In the genomic region with DNA sequence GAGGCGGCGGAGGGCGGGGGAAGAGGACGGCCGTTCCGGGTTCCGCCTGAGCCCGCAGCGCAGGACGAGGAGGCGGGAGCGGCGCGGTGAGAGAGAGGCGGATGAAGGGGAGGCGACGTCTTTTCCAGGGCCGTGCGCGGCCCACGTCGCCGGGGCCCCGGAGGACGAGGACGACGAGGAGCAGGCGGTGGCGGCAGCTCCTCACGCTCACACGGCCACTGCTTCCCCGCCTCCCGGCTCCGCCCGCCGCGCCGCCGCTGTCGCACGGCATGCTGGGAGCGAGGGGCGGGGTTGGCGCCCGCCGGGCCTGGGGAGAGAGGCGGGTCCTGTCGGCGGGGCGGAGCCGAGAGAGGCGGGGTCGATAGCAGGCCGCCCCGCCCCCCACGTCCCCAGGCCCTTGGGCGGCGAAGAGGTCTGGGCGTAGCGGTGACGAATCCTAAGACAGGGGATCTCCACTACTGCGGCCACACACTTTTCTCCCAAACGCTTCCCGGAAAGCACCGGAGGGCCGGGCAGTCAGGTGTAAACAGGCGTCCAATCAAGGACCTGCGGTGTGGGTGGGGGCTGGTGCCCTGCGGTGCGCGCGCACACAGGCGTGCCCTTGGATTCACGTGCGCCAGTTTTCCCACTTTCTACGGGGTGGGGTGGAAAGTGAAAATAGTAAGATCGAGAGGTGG, we compare ENCODE assay signal across 1 cellular context.
TF ChIP-seq lines count a peak whose summit lies in the region.
"Not testable (repeated sequence)": the region's sequence is repeated elsewhere in the genome, so short reads cannot be mapped to it uniquely, and the experiment has no call there.

Gene SMG1 (minus strand): TSS at position 220 of the 677 bp plus-strand sequence. CDS start 367 bp downstream, outside the sequence.

TF ChIP-seq in HepG2, 621 proteins besides CTCF, POLR2A, EP300 and RAD21 (continued from another document and continues in another):
- TF ChIP-seq ZGPAT (CRISPR knock-in tag; IDR thresholded peaks at IDR 0.05) (peak; percentile 79), ZFX (CRISPR knock-in tag; IDR thresholded peaks at IDR 0.05; ENCODE audit: low read depth) (peak; percentile 92), YEATS4 (CRISPR knock-in tag; IDR thresholded peaks at IDR 0.05; ENCODE audit: borderline replicate concordance) (peak; percentile 90), MEF2D (CRISPR knock-in tag; IDR thresholded peaks at IDR 0.05) (peak; percentile 73), KIAA2018 (CRISPR knock-in tag; IDR thresholded peaks at IDR 0.05; ENCODE audit: borderline replicate concordance) (peak; percentile 45; the same call in 1 of the 2 replicates), ISL2 (CRISPR knock-in tag; IDR thresholded peaks at IDR 0.05) (peak; percentile 41; the same call in 1 of the 2 replicates), NONO (CRISPR knock-in tag; conservative IDR thresholded peaks at IDR 0.05) (peak; percentile 90), MYC (CRISPR knock-in tag; IDR thresholded peaks at IDR 0.05; ENCODE audit: borderline replicate concordance) (peak; percentile 91), ZNF160 (CRISPR knock-in tag; IDR thresholded peaks at IDR 0.05) (peak; percentile 88), IKZF5 (CRISPR knock-in tag; IDR thresholded peaks at IDR 0.05) (peak; percentile 96; the same call in 1 of the 2 replicates), TAF1 (CRISPR knock-in tag; IDR thresholded peaks at IDR 0.05) (peak; percentile 71), DNMT3B (CRISPR knock-in tag; conservative IDR thresholded peaks at IDR 0.05) (peak; percentile 95), GLI4 (CRISPR knock-in tag; IDR thresholded peaks at IDR 0.05; ENCODE audit: borderline replicate concordance) (peak; percentile 89; the same call in 1 of the 2 replicates), NKX3-1 (CRISPR knock-in tag; IDR thresholded peaks at IDR 0.05) (peak; percentile 93), BHLHE40 (IDR thresholded peaks at IDR 0.05; ENCODE audit: low read length) (peak; percentile 96), GABPB1 (CRISPR knock-in tag; IDR thresholded peaks at IDR 0.05) (peak; percentile 82), MAF1 (CRISPR knock-in tag; IDR thresholded peaks at IDR 0.05; ENCODE audit: borderline replicate concordance) (0 out of 2 replicates have a peak, but pooled peaks have one; percentile 4), TEF (CRISPR knock-in tag; IDR thresholded peaks at IDR 0.05) (peak; percentile 22; the same call in 1 of the 2 replicates), USF2 (IDR thresholded peaks at IDR 0.05; ENCODE audit: low read depth, low read length) (peak; percentile 84), USF2 (CRISPR knock-in tag; IDR thresholded peaks at IDR 0.05; ENCODE audit: borderline replicate concordance) (peak; percentile 94), ZNF441 (CRISPR knock-in tag; IDR thresholded peaks at IDR 0.05; ENCODE audit: borderline replicate concordance) (0 out of 2 replicates have a peak, but pooled peaks have one; percentile 74)
- not testable (repeated sequence) for TF ChIP-seq NONO (IDR thresholded peaks at IDR 0.05)
- TF ChIP-seq, protein P1, sequence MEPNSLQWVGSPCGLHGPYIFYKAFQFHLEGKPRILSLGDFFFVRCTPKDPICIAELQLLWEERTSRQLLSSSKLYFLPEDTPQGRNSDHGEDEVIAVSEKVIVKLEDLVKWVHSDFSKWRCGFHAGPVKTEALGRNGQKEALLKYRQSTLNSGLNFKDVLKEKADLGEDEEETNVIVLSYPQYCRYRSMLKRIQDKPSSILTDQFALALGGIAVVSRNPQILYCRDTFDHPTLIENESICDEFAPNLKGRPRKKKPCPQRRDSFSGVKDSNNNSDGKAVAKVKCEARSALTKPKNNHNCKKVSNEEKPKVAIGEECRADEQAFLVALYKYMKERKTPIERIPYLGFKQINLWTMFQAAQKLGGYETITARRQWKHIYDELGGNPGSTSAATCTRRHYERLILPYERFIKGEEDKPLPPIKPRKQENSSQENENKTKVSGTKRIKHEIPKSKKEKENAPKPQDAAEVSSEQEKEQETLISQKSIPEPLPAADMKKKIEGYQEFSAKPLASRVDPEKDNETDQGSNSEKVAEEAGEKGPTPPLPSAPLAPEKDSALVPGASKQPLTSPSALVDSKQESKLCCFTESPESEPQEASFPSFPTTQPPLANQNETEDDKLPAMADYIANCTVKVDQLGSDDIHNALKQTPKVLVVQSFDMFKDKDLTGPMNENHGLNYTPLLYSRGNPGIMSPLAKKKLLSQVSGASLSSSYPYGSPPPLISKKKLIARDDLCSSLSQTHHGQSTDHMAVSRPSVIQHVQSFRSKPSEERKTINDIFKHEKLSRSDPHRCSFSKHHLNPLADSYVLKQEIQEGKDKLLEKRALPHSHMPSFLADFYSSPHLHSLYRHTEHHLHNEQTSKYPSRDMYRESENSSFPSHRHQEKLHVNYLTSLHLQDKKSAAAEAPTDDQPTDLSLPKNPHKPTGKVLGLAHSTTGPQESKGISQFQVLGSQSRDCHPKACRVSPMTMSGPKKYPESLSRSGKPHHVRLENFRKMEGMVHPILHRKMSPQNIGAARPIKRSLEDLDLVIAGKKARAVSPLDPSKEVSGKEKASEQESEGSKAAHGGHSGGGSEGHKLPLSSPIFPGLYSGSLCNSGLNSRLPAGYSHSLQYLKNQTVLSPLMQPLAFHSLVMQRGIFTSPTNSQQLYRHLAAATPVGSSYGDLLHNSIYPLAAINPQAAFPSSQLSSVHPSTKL (CRISPR knock-in tag; IDR thresholded peaks at IDR 0.05): peak; percentile 66
- TF ChIP-seq, protein P2, sequence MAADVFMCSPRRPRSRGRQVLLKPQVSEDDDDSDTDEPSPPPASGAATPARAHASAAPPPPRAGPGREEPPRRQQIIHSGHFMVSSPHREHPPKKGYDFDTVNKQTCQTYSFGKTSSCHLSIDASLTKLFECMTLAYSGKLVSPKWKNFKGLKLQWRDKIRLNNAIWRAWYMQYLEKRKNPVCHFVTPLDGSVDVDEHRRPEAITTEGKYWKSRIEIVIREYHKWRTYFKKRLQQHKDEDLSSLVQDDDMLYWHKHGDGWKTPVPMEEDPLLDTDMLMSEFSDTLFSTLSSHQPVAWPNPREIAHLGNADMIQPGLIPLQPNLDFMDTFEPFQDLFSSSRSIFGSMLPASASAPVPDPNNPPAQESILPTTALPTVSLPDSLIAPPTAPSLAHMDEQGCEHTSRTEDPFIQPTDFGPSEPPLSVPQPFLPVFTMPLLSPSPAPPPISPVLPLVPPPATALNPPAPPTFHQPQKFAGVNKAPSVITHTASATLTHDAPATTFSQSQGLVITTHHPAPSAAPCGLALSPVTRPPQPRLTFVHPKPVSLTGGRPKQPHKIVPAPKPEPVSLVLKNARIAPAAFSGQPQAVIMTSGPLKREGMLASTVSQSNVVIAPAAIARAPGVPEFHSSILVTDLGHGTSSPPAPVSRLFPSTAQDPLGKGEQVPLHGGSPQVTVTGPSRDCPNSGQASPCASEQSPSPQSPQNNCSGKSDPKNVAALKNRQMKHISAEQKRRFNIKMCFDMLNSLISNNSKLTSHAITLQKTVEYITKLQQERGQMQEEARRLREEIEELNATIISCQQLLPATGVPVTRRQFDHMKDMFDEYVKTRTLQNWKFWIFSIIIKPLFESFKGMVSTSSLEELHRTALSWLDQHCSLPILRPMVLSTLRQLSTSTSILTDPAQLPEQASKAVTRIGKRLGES (CRISPR knock-in tag; IDR thresholded peaks at IDR 0.05; ENCODE audit: borderline replicate concordance): peak; percentile 55; the same call in 1 of the 2 replicates
- TF ChIP-seq, protein P3, sequence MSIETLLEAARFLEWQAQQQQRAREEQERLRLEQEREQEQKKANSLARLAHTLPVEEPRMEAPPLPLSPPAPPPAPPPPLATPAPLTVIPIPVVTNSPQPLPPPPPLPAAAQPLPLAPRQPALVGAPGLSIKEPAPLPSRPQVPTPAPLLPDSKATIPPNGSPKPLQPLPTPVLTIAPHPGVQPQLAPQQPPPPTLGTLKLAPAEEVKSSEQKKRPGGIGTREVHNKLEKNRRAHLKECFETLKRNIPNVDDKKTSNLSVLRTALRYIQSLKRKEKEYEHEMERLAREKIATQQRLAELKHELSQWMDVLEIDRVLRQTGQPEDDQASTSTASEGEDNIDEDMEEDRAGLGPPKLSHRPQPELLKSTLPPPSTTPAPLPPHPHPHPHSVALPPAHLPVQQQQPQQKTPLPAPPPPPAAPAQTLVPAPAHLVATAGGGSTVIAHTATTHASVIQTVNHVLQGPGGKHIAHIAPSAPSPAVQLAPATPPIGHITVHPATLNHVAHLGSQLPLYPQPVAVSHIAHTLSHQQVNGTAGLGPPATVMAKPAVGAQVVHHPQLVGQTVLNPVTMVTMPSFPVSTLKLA (IDR thresholded peaks at IDR 0.05): peak; percentile 70
